ENCODE assay signal across 5 cellular contexts in the genomic region with DNA sequence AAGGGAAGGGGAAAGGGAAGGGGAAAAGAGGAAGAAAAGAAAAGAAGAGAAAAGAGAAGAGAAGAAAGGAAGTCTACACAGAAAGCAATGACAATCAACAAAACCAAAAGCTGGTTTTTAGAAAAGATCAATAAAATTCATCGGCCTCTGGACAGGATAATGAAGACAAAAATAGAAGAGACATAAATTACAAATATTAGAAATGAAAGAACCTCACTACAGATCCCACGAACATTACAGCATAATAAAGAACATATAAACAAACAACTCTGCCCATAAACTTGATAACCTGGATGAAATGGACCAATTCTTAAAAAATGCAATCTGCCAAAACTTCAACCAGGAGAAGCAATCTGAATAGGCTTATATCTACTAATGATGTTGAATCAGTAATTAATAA.
"Had no signal": no experiment of that assay in that cellular context is flagged by ENCODE, and none has a peak within 500 bp of the region (broad histone marks: within the 10 kb centered on the region; RNA-seq: fewer than 3 reads in every experiment).

No MANE protein-coding gene starts in this region.

- H3K9ac ChIP-seq: GM23248 had no signal

- H3K9me3 ChIP-seq: HAP-1 had no signal

- H3K36me3 ChIP-seq: HAP-1 had no signal

- H3K4me3 Mint-ChIP-seq: IgD-negative memory B cell had no signal

- H3K4me1 ChIP-seq: HAP-1 had no signal

- H2AFZ ChIP-seq: GM23248 had no signal

- H3K27me3 Mint-ChIP-seq: IgD-negative memory B cell had no signal

- H3K27ac Mint-ChIP-seq: IgD-negative memory B cell had no signal

- H3K4me3 ChIP-seq: GM23248, HAP-1 had no signal

- DNase-seq: GM23248, GOT3, H7 had no signal

- H3K27ac ChIP-seq: GM23248 had no signal
